Comparison of ENCODE assay signal across 1 cellular context in the genomic region with DNA sequence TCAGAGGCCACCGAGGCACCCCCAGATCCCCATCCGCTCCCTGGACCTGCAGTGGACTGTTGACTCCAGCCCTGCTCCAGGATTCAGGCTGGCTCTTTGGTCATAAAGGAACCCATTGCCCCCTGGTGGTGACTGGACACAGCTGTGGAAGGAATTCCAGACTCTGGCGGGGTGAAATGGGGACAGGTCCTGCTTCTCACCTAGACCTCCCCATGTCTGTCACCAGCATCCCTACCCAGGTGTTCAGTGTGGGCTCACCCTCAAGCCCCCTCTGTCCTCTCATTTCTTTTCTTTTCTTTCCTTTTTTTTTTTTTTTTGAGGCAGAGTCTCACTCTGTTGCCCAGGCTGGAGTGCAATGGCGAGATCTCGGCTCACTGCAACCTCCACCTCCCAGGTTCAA.
TF ChIP-seq lines count a peak whose summit lies in the region.

No MANE protein-coding gene starts in this region.

TF ChIP-seq in HepG2, 621 proteins besides CTCF, POLR2A, EP300 and RAD21 (continued from another document):
- TF ChIP-seq IRF2 (CRISPR knock-in tag; IDR thresholded peaks at IDR 0.05): 0 out of 2 replicates have a peak, but pooled peaks have one; percentile 52
- TF ChIP-seq HNF1B (CRISPR knock-in tag; IDR thresholded peaks at IDR 0.05): peak; percentile 42; the same call in 1 of the 2 replicates
- peak; percentile 51; the same call in 1 of the 2 replicates for TF ChIP-seq ZNF414 (CRISPR knock-in tag; IDR thresholded peaks at IDR 0.05)
- 0 out of 2 replicates have a peak, but pooled peaks have one; percentile 22 for TF ChIP-seq ATF2 (CRISPR knock-in tag; IDR thresholded peaks at IDR 0.05)
- TF ChIP-seq ZNF350 (CRISPR knock-in tag; IDR thresholded peaks at IDR 0.05; ENCODE audit: borderline replicate concordance, low read depth): peak; percentile 56; the same call in 1 of the 2 replicates
- TF ChIP-seq TFAP4 (IDR thresholded peaks at IDR 0.05; ENCODE audit: borderline replicate concordance, low read depth): peak; percentile 67; the same call in 1 of the 2 replicates
- peak; percentile 36; the same call in 1 of the 2 replicates for TF ChIP-seq ERF (CRISPR knock-in tag; IDR thresholded peaks at IDR 0.05)
- TF ChIP-seq, protein P1, sequence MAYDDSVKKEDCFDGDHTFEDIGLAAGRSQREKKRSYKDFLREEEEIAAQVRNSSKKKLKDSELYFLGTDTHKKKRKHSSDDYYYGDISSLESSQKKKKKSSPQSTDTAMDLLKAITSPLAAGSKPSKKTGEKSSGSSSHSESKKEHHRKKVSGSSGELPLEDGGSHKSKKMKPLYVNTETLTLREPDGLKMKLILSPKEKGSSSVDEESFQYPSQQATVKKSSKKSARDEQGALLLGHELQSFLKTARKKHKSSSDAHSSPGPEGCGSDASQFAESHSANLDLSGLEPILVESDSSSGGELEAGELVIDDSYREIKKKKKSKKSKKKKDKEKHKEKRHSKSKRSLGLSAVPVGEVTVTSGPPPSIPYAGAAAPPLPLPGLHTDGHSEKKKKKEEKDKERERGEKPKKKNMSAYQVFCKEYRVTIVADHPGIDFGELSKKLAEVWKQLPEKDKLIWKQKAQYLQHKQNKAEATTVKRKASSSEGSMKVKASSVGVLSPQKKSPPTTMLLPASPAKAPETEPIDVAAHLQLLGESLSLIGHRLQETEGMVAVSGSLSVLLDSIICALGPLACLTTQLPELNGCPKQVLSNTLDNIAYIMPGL (CRISPR knock-in tag; IDR thresholded peaks at IDR 0.05; ENCODE audit: borderline replicate concordance in 1 of 2, low read depth in 1 of 2): peak; percentile 40 to 57; a peak in 1 of 4 replicates
- TF ChIP-seq THRA (CRISPR knock-in tag; IDR thresholded peaks at IDR 0.05; ENCODE audit: borderline replicate concordance): peak; percentile 99
- no peak for TF ChIP-seq ZNF205 (CRISPR knock-in tag; IDR thresholded peaks at IDR 0.05)
- TF ChIP-seq NFYB (CRISPR knock-in tag; IDR thresholded peaks at IDR 0.05): no peak
- TF ChIP-seq PTBP1 (IDR thresholded peaks at IDR 0.05; ENCODE audit: low read depth, low read length, poor library complexity, severe bottlenecking): no peak
- TF ChIP-seq, protein P2, sequence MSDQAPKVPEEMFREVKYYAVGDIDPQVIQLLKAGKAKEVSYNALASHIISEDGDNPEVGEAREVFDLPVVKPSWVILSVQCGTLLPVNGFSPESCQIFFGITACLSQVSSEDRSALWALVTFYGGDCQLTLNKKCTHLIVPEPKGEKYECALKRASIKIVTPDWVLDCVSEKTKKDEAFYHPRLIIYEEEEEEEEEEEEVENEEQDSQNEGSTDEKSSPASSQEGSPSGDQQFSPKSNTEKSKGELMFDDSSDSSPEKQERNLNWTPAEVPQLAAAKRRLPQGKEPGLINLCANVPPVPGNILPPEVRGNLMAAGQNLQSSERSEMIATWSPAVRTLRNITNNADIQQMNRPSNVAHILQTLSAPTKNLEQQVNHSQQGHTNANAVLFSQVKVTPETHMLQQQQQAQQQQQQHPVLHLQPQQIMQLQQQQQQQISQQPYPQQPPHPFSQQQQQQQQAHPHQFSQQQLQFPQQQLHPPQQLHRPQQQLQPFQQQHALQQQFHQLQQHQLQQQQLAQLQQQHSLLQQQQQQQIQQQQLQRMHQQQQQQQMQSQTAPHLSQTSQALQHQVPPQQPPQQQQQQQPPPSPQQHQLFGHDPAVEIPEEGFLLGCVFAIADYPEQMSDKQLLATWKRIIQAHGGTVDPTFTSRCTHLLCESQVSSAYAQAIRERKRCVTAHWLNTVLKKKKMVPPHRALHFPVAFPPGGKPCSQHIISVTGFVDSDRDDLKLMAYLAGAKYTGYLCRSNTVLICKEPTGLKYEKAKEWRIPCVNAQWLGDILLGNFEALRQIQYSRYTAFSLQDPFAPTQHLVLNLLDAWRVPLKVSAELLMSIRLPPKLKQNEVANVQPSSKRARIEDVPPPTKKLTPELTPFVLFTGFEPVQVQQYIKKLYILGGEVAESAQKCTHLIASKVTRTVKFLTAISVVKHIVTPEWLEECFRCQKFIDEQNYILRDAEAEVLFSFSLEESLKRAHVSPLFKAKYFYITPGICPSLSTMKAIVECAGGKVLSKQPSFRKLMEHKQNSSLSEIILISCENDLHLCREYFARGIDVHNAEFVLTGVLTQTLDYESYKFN (CRISPR knock-in tag; conservative IDR thresholded peaks at IDR 0.05): no peak
- TF ChIP-seq MXI1 (IDR thresholded peaks at IDR 0.05; ENCODE audit: borderline replicate concordance, low read depth, low read length): peak; percentile 28; the same call in 1 of the 3 replicates
- TF ChIP-seq XRCC5 (optimal IDR thresholded peaks at IDR 0.05; ENCODE audit: low read length): peak; percentile 57
- peak; percentile 98 for TF ChIP-seq SMC3 (IDR thresholded peaks at IDR 0.05; ENCODE audit: low read length)
- TF ChIP-seq, protein P3, sequence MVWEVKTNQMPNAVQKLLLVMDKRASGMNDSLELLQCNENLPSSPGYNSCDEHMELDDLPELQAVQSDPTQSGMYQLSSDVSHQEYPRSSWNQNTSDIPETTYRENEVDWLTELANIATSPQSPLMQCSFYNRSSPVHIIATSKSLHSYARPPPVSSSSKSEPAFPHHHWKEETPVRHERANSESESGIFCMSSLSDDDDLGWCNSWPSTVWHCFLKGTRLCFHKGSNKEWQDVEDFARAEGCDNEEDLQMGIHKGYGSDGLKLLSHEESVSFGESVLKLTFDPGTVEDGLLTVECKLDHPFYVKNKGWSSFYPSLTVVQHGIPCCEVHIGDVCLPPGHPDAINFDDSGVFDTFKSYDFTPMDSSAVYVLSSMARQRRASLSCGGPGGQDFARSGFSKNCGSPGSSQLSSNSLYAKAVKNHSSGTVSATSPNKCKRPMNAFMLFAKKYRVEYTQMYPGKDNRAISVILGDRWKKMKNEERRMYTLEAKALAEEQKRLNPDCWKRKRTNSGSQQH (CRISPR knock-in tag; IDR thresholded peaks at IDR 0.05; ENCODE audit: low read depth): 0 out of 2 replicates have a peak, but pooled peaks have one; percentile 63
- 0 out of 2 replicates have a peak, but pooled peaks have one; percentile 33 for TF ChIP-seq MTF2 (CRISPR knock-in tag; IDR thresholded peaks at IDR 0.05; ENCODE audit: borderline replicate concordance)
- no peak for TF ChIP-seq LCORL (IDR thresholded peaks at IDR 0.05)
- peak; percentile 61; the same call in 1 of the 2 replicates for TF ChIP-seq LCORL (CRISPR knock-in tag; IDR thresholded peaks at IDR 0.05)
- no peak for TF ChIP-seq TAF1 (CRISPR knock-in tag; IDR thresholded peaks at IDR 0.05)
- TF ChIP-seq ZSCAN29 (CRISPR knock-in tag; conservative IDR thresholded peaks at IDR 0.05): no peak
- TF ChIP-seq, protein P4, sequence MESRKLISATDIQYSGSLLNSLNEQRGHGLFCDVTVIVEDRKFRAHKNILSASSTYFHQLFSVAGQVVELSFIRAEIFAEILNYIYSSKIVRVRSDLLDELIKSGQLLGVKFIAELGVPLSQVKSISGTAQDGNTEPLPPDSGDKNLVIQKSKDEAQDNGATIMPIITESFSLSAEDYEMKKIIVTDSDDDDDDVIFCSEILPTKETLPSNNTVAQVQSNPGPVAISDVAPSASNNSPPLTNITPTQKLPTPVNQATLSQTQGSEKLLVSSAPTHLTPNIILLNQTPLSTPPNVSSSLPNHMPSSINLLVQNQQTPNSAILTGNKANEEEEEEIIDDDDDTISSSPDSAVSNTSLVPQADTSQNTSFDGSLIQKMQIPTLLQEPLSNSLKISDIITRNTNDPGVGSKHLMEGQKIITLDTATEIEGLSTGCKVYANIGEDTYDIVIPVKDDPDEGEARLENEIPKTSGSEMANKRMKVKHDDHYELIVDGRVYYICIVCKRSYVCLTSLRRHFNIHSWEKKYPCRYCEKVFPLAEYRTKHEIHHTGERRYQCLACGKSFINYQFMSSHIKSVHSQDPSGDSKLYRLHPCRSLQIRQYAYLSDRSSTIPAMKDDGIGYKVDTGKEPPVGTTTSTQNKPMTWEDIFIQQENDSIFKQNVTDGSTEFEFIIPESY (CRISPR knock-in tag; IDR thresholded peaks at IDR 0.05): peak; percentile 41; the same call in 1 of the 2 replicates
- TF ChIP-seq, protein P5, sequence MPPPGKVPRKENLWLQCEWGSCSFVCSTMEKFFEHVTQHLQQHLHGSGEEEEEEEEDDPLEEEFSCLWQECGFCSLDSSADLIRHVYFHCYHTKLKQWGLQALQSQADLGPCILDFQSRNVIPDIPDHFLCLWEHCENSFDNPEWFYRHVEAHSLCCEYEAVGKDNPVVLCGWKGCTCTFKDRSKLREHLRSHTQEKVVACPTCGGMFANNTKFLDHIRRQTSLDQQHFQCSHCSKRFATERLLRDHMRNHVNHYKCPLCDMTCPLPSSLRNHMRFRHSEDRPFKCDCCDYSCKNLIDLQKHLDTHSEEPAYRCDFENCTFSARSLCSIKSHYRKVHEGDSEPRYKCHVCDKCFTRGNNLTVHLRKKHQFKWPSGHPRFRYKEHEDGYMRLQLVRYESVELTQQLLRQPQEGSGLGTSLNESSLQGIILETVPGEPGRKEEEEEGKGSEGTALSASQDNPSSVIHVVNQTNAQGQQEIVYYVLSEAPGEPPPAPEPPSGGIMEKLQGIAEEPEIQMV (CRISPR knock-in tag; IDR thresholded peaks at IDR 0.05; ENCODE audit: low read depth): 0 out of 2 replicates have a peak, but pooled peaks have one; percentile 43
- no peak for TF ChIP-seq RBAK (CRISPR knock-in tag; IDR thresholded peaks at IDR 0.05)
- TF ChIP-seq CBX5 (CRISPR knock-in tag; IDR thresholded peaks at IDR 0.05; ENCODE audit: borderline replicate concordance): peak; percentile 42; the same call in 1 of the 2 replicates
- no peak for TF ChIP-seq ZNF7 (CRISPR knock-in tag; IDR thresholded peaks at IDR 0.05)
- TF ChIP-seq SALL1 (CRISPR knock-in tag; IDR thresholded peaks at IDR 0.05): peak; percentile 30; the same call in 1 of the 2 replicates
- TF ChIP-seq THAP11 (CRISPR knock-in tag; IDR thresholded peaks at IDR 0.05): 0 out of 2 replicates have a peak, but pooled peaks have one; percentile 29
- TF ChIP-seq YY1 (IDR thresholded peaks at IDR 0.05; ENCODE audit: insufficient read depth, insufficient replicate concordance, low read depth, low read length): peak; percentile 37
- TF ChIP-seq WIZ (CRISPR knock-in tag; IDR thresholded peaks at IDR 0.05): no peak
- 0 out of 2 replicates have a peak, but pooled peaks have one; percentile 30 for TF ChIP-seq ZNF788 (CRISPR knock-in tag; IDR thresholded peaks at IDR 0.05; ENCODE audit: borderline replicate concordance)
- peak; percentile 92 for TF ChIP-seq RXRA (CRISPR knock-in tag; IDR thresholded peaks at IDR 0.05)
- no peak for TF ChIP-seq KDM5A (IDR thresholded peaks at IDR 0.05; ENCODE audit: borderline replicate concordance, low read length)
- no peak for TF ChIP-seq FOXA3 (CRISPR knock-in tag; IDR thresholded peaks at IDR 0.05)
- 0 out of 2 replicates have a peak, but pooled peaks have one; percentile 26 for TF ChIP-seq KAT8 (CRISPR knock-in tag; IDR thresholded peaks at IDR 0.05)
